17 cellular contexts compared by ENCODE assay signal in the genomic region with DNA sequence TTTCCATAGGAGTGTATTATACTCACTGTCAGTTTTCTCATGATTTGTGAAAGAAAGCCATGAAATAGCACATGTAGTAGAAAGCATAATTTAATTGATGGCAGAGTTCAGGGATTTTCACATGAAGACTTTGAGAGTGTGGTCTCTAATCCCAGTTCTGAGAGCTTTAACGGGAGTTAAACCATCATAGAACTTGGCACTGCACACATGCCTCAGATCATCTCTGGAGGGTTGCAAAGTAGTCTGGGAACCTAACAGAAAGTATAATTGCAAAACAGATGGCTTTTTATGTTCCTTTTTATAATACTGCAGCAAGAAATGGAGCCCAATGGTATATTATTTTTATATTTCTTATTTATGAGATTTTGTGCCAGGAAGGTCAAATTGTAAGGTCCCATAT.
A peak's percentile ranks its signal among the peaks of the same experiment; 100 is the strongest.
DNase-seq lines count a peak whose midpoint lies in the region; ATAC-seq, FAIRE-seq and TF ChIP-seq lines count a peak whose summit lies in the region.
"Had no signal": no experiment of that assay in that cellular context is flagged by ENCODE, and none has a peak within 500 bp of the region (broad histone marks: within the 10 kb centered on the region; RNA-seq: fewer than 3 reads in every experiment).

No MANE protein-coding gene starts in this region.

- H3K9me3 Mint-ChIP-seq in astrocyte (ENCODE audit: unreplicated experiment): peaks cover 2% of the 10 kb centered on the region
- H3K9me3 Mint-ChIP-seq: CD14-positive monocyte; CD8-positive, alpha-beta T cell; HFFc6 had no signal

- H3K27me3 ChIP-seq in astrocyte (ENCODE audit: insufficient read depth, low read length): no peaks in the 10 kb centered on the region
- H3K27me3 ChIP-seq in psoas muscle (ENCODE audit: insufficient read depth in 3 of 3, low read length in 2 of 3): no peaks in the 10 kb centered on the region
- H3K27me3 ChIP-seq in skeletal muscle tissue (ENCODE audit: control insufficient read depth in 3 of 3, insufficient read depth in 3 of 3, low read length in 3 of 3): no peaks in the 10 kb centered on the region

- no peak overlapping the region for H3K4me3 Mint-ChIP-seq in astrocyte (ENCODE audit: unreplicated experiment)
- H3K4me3 Mint-ChIP-seq: CD14-positive monocyte; CD8-positive, alpha-beta T cell; HFFc6 had no signal

- H3K4me3 ChIP-seq in astrocyte (ENCODE audit: insufficient read depth, low read depth, low read length): no peak overlapping the region
- H3K4me3 ChIP-seq in psoas muscle: no peak overlapping the region
- H3K4me3 ChIP-seq in skeletal muscle tissue (ENCODE audit: low read length in 3 of 3): no peak overlapping the region

- WGBS in psoas muscle, 3 donors: 16 to 44% (median 17%) methylated on average over 1 of the region's 1 CpG

- H3K27ac ChIP-seq in astrocyte (ENCODE audit: low read depth, low read length) (no peak overlapping the region), psoas muscle (peak overlapping the region; percentile 87), skeletal muscle tissue (ENCODE audit: low read depth, low read length) (peak overlapping the region; percentile 91)

- no peak overlapping the region for H3K4me2 ChIP-seq in astrocyte (ENCODE audit: low read length)

- H3K9me3 ChIP-seq in astrocyte (ENCODE audit: insufficient read depth, low read depth, low read length) (no peaks in the 10 kb centered on the region), psoas muscle (no peaks in the 10 kb centered on the region), skeletal muscle tissue (ENCODE audit: control insufficient read depth in 3 of 3, low read length in 3 of 3) (no peaks in the 10 kb centered on the region)

- H3K79me2 ChIP-seq in astrocyte (ENCODE audit: insufficient read depth, low read length): peaks cover 92% of the 10 kb centered on the region

- intact Hi-C loops in Right ventricle myocardium inferior (cut with DNase I): no loop called here
- intact Hi-C loops in left cardiac atrium (cut with DNase I): no loop called here
- intact Hi-C loops in psoas muscle (cut with DNase I): no loop called here

- no peaks in the 10 kb centered on the region for H3K36me3 Mint-ChIP-seq in astrocyte (ENCODE audit: low read depth, unreplicated experiment)
- H3K36me3 Mint-ChIP-seq: CD14-positive monocyte; CD8-positive, alpha-beta T cell had no signal

- H3K27me3 Mint-ChIP-seq in astrocyte (ENCODE audit: low read depth, unreplicated experiment): no peaks in the 10 kb centered on the region

- peaks cover 53% of the 10 kb centered on the region for H4K20me1 ChIP-seq in astrocyte (ENCODE audit: insufficient read depth, low read length)

- no peak overlapping the region for H3K27ac Mint-ChIP-seq in astrocyte (ENCODE audit: unreplicated experiment)
- H3K27ac Mint-ChIP-seq: CD14-positive monocyte; CD8-positive, alpha-beta T cell; HFFc6 had no signal

- peak; percentile 29 for FAIRE-seq in astrocyte (lab: Jason Lieb, UNC)
- FAIRE-seq: A204.1, GM12892 had no signal

- DNase-seq in Right ventricle myocardium inferior (ENCODE audit: missing footprints) (no peak), left cardiac atrium (no peak), astrocyte (ENCODE audit: low read depth) (no peak), psoas muscle (no peak), A172 (ENCODE audit: low spot score) (no peak), NCI-H2107 (lab: John Stamatoyannopoulos, UW) (no peak)
- DNase-seq: CD8-positive, alpha-beta T cell; COR-L47; DND-41; GDM1; HCEC 1CT; HFFc6 had no signal

- no peak overlapping the region for H2AFZ ChIP-seq in astrocyte (ENCODE audit: low read depth, low read length)

- TF ChIP-seq CTCF in astrocyte (IDR thresholded peaks at IDR 0.05; ENCODE audit: insufficient read depth, low read depth, low read length) (no peak), psoas muscle (IDR thresholded peaks at IDR 0.05) (no peak)

- peaks cover 14% of the 10 kb centered on the region for H3K4me1 Mint-ChIP-seq in astrocyte (ENCODE audit: low read depth, unreplicated experiment)
- H3K4me1 Mint-ChIP-seq: CD14-positive monocyte had no signal

- peak; percentile 64 for ATAC-seq in Right ventricle myocardium inferior
- no peak for ATAC-seq in left cardiac atrium
- ATAC-seq in psoas muscle: no peak
- no peak for ATAC-seq in HG03159 (IDR thresholded peaks at IDR 0.05; ENCODE audit: unreplicated experiment)
- ATAC-seq: CD8-positive, alpha-beta T cell had no signal

- no peak overlapping the region for H3K9ac ChIP-seq in astrocyte (ENCODE audit: low read length)
- no peak overlapping the region for H3K9ac ChIP-seq in skeletal muscle tissue (ENCODE audit: low read depth in 1 of 3, low read length in 3 of 3)

- H3K36me3 ChIP-seq in astrocyte (ENCODE audit: insufficient read depth, low read length): no peaks in the 10 kb centered on the region
- H3K36me3 ChIP-seq in psoas muscle (ENCODE audit: insufficient read depth in 1 of 2, low read depth in 1 of 2): no peaks in the 10 kb centered on the region
- no peaks in the 10 kb centered on the region for H3K36me3 ChIP-seq in skeletal muscle tissue (ENCODE audit: control insufficient read depth in 3 of 3, insufficient read depth in 3 of 3, low read length in 3 of 3)

- peaks cover 38% of the 10 kb centered on the region for H3K4me1 ChIP-seq in astrocyte (ENCODE audit: insufficient read depth, low read length)
- H3K4me1 ChIP-seq in psoas muscle: peaks cover 29% of the 10 kb centered on the region
- peaks cover 17 to 29% (median 26%) of the 10 kb centered on the region in 3 donors for H3K4me1 ChIP-seq in skeletal muscle tissue (ENCODE audit: control insufficient read depth in 3 of 3, insufficient read depth in 3 of 3, low read length in 3 of 3)
